Comparison of ENCODE assay signal across 1 cellular context in the genomic region with DNA sequence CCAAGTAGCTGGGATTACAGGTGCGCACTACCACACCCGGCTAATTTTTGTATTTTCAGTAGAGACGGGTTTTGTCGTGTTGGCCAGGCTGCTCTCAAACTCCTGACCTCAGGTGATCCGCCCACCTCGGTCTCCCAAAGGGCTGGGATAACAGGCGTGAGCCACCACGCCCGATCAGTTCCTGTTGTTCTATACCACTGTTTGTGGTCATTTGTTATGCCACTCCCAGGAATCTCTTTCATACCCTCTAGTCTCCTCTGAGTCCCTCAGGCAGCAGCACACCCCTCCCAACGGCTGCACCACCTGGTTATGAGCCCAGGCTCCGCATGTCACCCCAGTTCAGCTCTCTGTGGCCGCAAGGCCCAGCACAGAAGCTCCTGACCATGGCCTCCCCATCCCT.
TF ChIP-seq lines count a peak whose summit lies in the region.

No MANE protein-coding gene starts in this region.

TF ChIP-seq in IMR-90, 13 proteins besides CTCF, POLR2A, EP300 and RAD21 (continued from another document):
- TF ChIP-seq, protein P1, sequence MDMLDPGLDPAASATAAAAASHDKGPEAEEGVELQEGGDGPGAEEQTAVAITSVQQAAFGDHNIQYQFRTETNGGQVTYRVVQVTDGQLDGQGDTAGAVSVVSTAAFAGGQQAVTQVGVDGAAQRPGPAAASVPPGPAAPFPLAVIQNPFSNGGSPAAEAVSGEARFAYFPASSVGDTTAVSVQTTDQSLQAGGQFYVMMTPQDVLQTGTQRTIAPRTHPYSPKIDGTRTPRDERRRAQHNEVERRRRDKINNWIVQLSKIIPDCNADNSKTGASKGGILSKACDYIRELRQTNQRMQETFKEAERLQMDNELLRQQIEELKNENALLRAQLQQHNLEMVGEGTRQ (IDR thresholded peaks at IDR 0.05; ENCODE audit: low read depth, low read length): no peak
- TF ChIP-seq CEBPB (IDR thresholded peaks at IDR 0.05; ENCODE audit: low read depth, low read length) (no peak), MXI1 (IDR thresholded peaks at IDR 0.05; ENCODE audit: borderline replicate concordance, low read depth, low read length) (no peak), MAFK (IDR thresholded peaks at IDR 0.05; ENCODE audit: low read depth, low read length) (no peak), MAZ (IDR thresholded peaks at IDR 0.05; ENCODE audit: borderline replicate concordance, low read depth, low read length) (no peak), NFE2L2 (IDR thresholded peaks at IDR 0.05; ENCODE audit: low read depth, low read length) (no peak), CHD1 (IDR thresholded peaks at IDR 0.05; ENCODE audit: low read depth, low read length) (no peak), SMC3 (IDR thresholded peaks at IDR 0.05; ENCODE audit: low read depth, low read length) (no peak)
- TF ChIP-seq, protein P2, sequence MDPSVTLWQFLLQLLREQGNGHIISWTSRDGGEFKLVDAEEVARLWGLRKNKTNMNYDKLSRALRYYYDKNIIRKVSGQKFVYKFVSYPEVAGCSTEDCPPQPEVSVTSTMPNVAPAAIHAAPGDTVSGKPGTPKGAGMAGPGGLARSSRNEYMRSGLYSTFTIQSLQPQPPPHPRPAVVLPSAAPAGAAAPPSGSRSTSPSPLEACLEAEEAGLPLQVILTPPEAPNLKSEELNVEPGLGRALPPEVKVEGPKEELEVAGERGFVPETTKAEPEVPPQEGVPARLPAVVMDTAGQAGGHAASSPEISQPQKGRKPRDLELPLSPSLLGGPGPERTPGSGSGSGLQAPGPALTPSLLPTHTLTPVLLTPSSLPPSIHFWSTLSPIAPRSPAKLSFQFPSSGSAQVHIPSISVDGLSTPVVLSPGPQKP (IDR thresholded peaks at IDR 0.05; ENCODE audit: borderline replicate concordance, low read depth, low read length): no peak
TF ChIP-seq in IMR-90: peak in this region for 0.
